9 cellular contexts compared by ENCODE assay signal in genomic region chr5:36688722-36689121, GRCh38.
DNase-seq lines count a peak whose midpoint lies in the region; ATAC-seq, FAIRE-seq and TF ChIP-seq lines count a peak whose summit lies in the region.
"Had no signal": no experiment of that assay in that cellular context is flagged by ENCODE, and none has a peak within 500 bp of the region (broad histone marks: within the 10 kb centered on the region; RNA-seq: fewer than 3 reads in every experiment).

No MANE protein-coding gene starts in this region.

- WGBS in sigmoid colon, 2 donors, result 85 to 90% methylated on average over 6 of the region's 6 CpGs
- 92% methylated on average over 6 of the region's 6 CpGs for WGBS in right cardiac atrium

- no peak overlapping the region for H3K27ac ChIP-seq in sigmoid colon
- no peak overlapping the region for H3K27ac ChIP-seq in right cardiac atrium (ENCODE audit: low read length)

- peak; percentile 60 for FAIRE-seq in GM19239 (lab: Jason Lieb, UNC)

- peaks cover 0 to 16% (median 4%) of the 10 kb centered on the region in 4 donors for H3K4me1 ChIP-seq in sigmoid colon
- no peaks in the 10 kb centered on the region for H3K4me1 ChIP-seq in right cardiac atrium (ENCODE audit: control insufficient read depth, insufficient read depth, low read length)

- no peak for ATAC-seq in HG02798 (IDR thresholded peaks at IDR 0.05; ENCODE audit: poor library complexity, unreplicated experiment)
- ATAC-seq in right cardiac atrium, result no peak
- ATAC-seq in Right ventricle myocardium inferior, result no peak

- DNase-seq in AML-193 (lab: John Stamatoyannopoulos, UW) (peak; percentile 32 to 41), GM19239 (ENCODE audit: insufficient read length, low spot score) (no peak), OCI-M1 (lab: John Stamatoyannopoulos, UW) (peak; percentile 64), fibroblast of villous mesenchyme (ENCODE audit: low read depth) (peak; percentile 14), sigmoid colon (no peak), right cardiac atrium (no peak), Right ventricle myocardium inferior (ENCODE audit: missing footprints) (no peak)
- DNase-seq: midbrain had no signal

- H3K9me3 ChIP-seq in sigmoid colon (no peaks in the 10 kb centered on the region), right cardiac atrium (ENCODE audit: control insufficient read depth, low read length) (no peaks in the 10 kb centered on the region)

- no peaks in the 10 kb centered on the region for H3K36me3 ChIP-seq in sigmoid colon

- TF ChIP-seq POLR2A in sigmoid colon (IDR thresholded peaks at IDR 0.05), result no peak

- intact Hi-C loops in sigmoid colon (cut with DNase I), result no loop called here
- intact Hi-C loops in right cardiac atrium (cut with DNase I), result loop anchor here in 1 of 4 donors (10.0 kb wide), 1 partner anchor 84 kb away; the partner anchor contains the start of gene SLC1A3
- intact Hi-C loops in Right ventricle myocardium inferior (cut with DNase I), result no loop called here

- H3K4me3 ChIP-seq in fibroblast of villous mesenchyme (ENCODE audit: low read depth, low read length), result no peak overlapping the region
- H3K4me3 ChIP-seq in sigmoid colon, result no peak overlapping the region
- H3K4me3 ChIP-seq in right cardiac atrium (ENCODE audit: low read length), result no peak overlapping the region

- no peak for TF ChIP-seq EP300 in sigmoid colon (IDR thresholded peaks at IDR 0.05)

- TF ChIP-seq CTCF in fibroblast of villous mesenchyme (IDR thresholded peaks at IDR 0.05; ENCODE audit: insufficient read depth, low read depth, low read length), result peak; percentile 40
- TF ChIP-seq CTCF in sigmoid colon (IDR thresholded peaks at IDR 0.05), result no peak

- peaks cover 0 to 10% (median 0%) of the 10 kb centered on the region in 3 donors for H3K27me3 ChIP-seq in sigmoid colon
- H3K27me3 ChIP-seq in right cardiac atrium (ENCODE audit: control insufficient read depth, insufficient read depth), result no peaks in the 10 kb centered on the region

Comparison
In these comparisons a context has a peak if more than half of its experiments do, and no peak if none do; other contexts are left out.
1. DNase-seq: peak in AML-193 (2 of 2), OCI-M1 (single experiment) and fibroblast of villous mesenchyme (single experiment); none in GM19239 (single experiment), sigmoid colon (single experiment), right cardiac atrium (0 of 3) and Right ventricle myocardium inferior (single experiment).